Comparison of ENCODE assay signal across 18 cellular contexts in genomic region chr2:11984556-11985158, GRCh38.
A peak's percentile ranks its signal among the peaks of the same experiment; 100 is the strongest.
DNase-seq lines count a peak whose midpoint lies in the region; ATAC-seq, FAIRE-seq and TF ChIP-seq lines count a peak whose summit lies in the region.
"Had no signal": no experiment of that assay in that cellular context is flagged by ENCODE, and none has a peak within 500 bp of the region (broad histone marks: within the 10 kb centered on the region; RNA-seq: fewer than 3 reads in every experiment).

No MANE protein-coding gene starts in this region.

- H3K36me3 Mint-ChIP-seq in activated CD4-positive, alpha-beta T cell treated with anti-CD3 and anti-CD28 coated beads, Interleukin-2, amount 10 ng/mL, durations not matched to agents 7 days and 5 days (ENCODE audit: low read depth) = no peaks in the 10 kb centered on the region
- no peaks in the 10 kb centered on the region for H3K36me3 Mint-ChIP-seq in activated CD4-positive, alpha-beta T cell treated with anti-CD3 and anti-CD28 coated beads, Interleukin-2, amount 10 ng/mL, durations not matched to agents 24 days and 14 days (ENCODE audit: low read depth)
- H3K36me3 Mint-ChIP-seq in neural progenitor cell = no peaks in the 10 kb centered on the region
- H3K36me3 Mint-ChIP-seq: CD4-positive, CD25-positive, alpha-beta regulatory T cell had no signal

- no peaks in the 10 kb centered on the region for H3K9me1 ChIP-seq in K562 (ENCODE audit: control insufficient read depth, insufficient read depth, low read length)

- TF ChIP-seq CTCF in K562 (IDR thresholded peaks at IDR 0.05 in 2 of 3, conservative IDR thresholded peaks at IDR 0.05 in 1 of 3; ENCODE audit: insufficient read depth in 2 of 3, low read depth in 1 of 3, low read length in 3 of 3) (no peak), neural progenitor cell (IDR thresholded peaks at IDR 0.05) (no peak), foreskin fibroblast (IDR thresholded peaks at IDR 0.05; ENCODE audit: low read depth, low read length) (no peak), esophagus squamous epithelium (IDR thresholded peaks at IDR 0.05) (no peak)

- no peak overlapping the region for H3K4me3 Mint-ChIP-seq in activated CD4-positive, alpha-beta T cell treated with anti-CD3 and anti-CD28 coated beads, Interleukin-2, amount 10 ng/mL, durations not matched to agents 7 days and 5 days
- no peak overlapping the region for H3K4me3 Mint-ChIP-seq in activated CD4-positive, alpha-beta T cell treated with anti-CD3 and anti-CD28 coated beads, Interleukin-2, amount 10 ng/mL, durations not matched to agents 24 days and 14 days
- peak overlapping the region; percentile 30 for H3K4me3 Mint-ChIP-seq in neural progenitor cell
- H3K4me3 Mint-ChIP-seq: CD4-positive, CD25-positive, alpha-beta regulatory T cell; GM23338 had no signal

- H2AFZ ChIP-seq in K562 (ENCODE audit: low read depth, low read length) (peak overlapping the region; percentile 46; the same call in 1 of the 2 replicates), neural progenitor cell (replicated peaks) (no peak overlapping the region)
- H2AFZ ChIP-seq: GM23338 had no signal

- no peak for TF ChIP-seq EP300 in K562 (IDR thresholded peaks at IDR 0.05; ENCODE audit: low read length)

- POLR2A ChIA-PET in activated CD4-positive, alpha-beta T cell treated with anti-CD3 and anti-CD28 coated beads, Interleukin-2, amount 10 ng/mL, durations not matched to agents 7 days and 5 days (lab: Charles Lee) = no interaction called here
- POLR2A ChIA-PET in K562 (lab: Yijun Ruan, JAX) = interaction anchor here (0.7 kb wide), 1 partner anchor 496 kb away, joined by 3 read pairs; no protein-coding TSS in a partner anchor

- H3K4me2 ChIP-seq in K562 (ENCODE audit: insufficient read depth, low read length) = no peak overlapping the region
- H3K4me2 ChIP-seq in neural progenitor cell = no peak overlapping the region
- H3K4me2 ChIP-seq: GM23338, SK-N-SH had no signal

- DNase-seq in activated CD4-positive, alpha-beta T cell treated with anti-CD3 and anti-CD28 coated beads, Interleukin-2, amount 10 ng/mL, durations not matched to agents 7 days and 5 days = no peak
- DNase-seq in activated CD4-positive, alpha-beta T cell treated with anti-CD3 and anti-CD28 coated beads, Interleukin-2, amount 10 ng/mL, durations not matched to agents 24 days and 14 days = no peak
- DNase-seq in K562 (ENCODE audit: extremely low read depth in 1 of 4, low spot score in 3 of 4) (no peak), neural progenitor cell (ENCODE audit: low spot score) (no peak), Right ventricle myocardium inferior (ENCODE audit: missing footprints) (no peak), foreskin fibroblast (no peak), esophagus squamous epithelium (lab: John Stamatoyannopoulos, UW) (no peak)
- DNase-seq: BE2C; Caco-2; CD4-positive, CD25-positive, alpha-beta regulatory T cell; GDM1; NCI-H187; NCI-H446 treated with DMSO at 0.1 percent for 48 hours; NCI-H69; NK-92 treated with Interleukin-12 subunit alpha and Interleukin-12 subunit beta, amount 100 ng/mL, for 24 hours; Peyer's patch; SK-N-SH had no signal

- TF ChIP-seq POLR2A in K562 (conservative IDR thresholded peaks at IDR 0.05) (no peak), esophagus squamous epithelium (IDR thresholded peaks at IDR 0.05) (no peak)

- H3K4me1 Mint-ChIP-seq in activated CD4-positive, alpha-beta T cell treated with anti-CD3 and anti-CD28 coated beads, Interleukin-2, amount 10 ng/mL, durations not matched to agents 7 days and 5 days = no peaks in the 10 kb centered on the region
- H3K4me1 Mint-ChIP-seq in activated CD4-positive, alpha-beta T cell treated with anti-CD3 and anti-CD28 coated beads, Interleukin-2, amount 10 ng/mL, durations not matched to agents 24 days and 14 days = no peaks in the 10 kb centered on the region
- H3K4me1 Mint-ChIP-seq in neural progenitor cell = peaks cover 20% of the 10 kb centered on the region

- no peak for FAIRE-seq in K562 (lab: Jason Lieb, UNC)

- H3F3A ChIP-seq in neural progenitor cell (ENCODE audit: low read depth) = no peaks in the 10 kb centered on the region

- no peaks in the 10 kb centered on the region for H3K79me2 ChIP-seq in K562 (ENCODE audit: control insufficient read depth, insufficient read depth, low read length)
- H3K79me2 ChIP-seq in neural progenitor cell (ENCODE audit: low read depth) = no peaks in the 10 kb centered on the region

- H3K9ac ChIP-seq in K562 (ENCODE audit: insufficient read depth in 1 of 2, low read depth in 2 of 2, low read length in 2 of 2) (peak overlapping the region in 1 of 2 experiments; percentile 53; a peak in 1 of 4 replicates), neural progenitor cell (no peak overlapping the region)
- H3K9ac ChIP-seq: SK-N-SH had no signal

- peaks cover 9% of the 10 kb centered on the region for H3K9me3 Mint-ChIP-seq in activated CD4-positive, alpha-beta T cell treated with anti-CD3 and anti-CD28 coated beads, Interleukin-2, amount 10 ng/mL, durations not matched to agents 7 days and 5 days
- H3K9me3 Mint-ChIP-seq in activated CD4-positive, alpha-beta T cell treated with anti-CD3 and anti-CD28 coated beads, Interleukin-2, amount 10 ng/mL, durations not matched to agents 24 days and 14 days = peaks cover 5% of the 10 kb centered on the region
- peaks cover 13% of the 10 kb centered on the region for H3K9me3 Mint-ChIP-seq in neural progenitor cell
- H3K9me3 Mint-ChIP-seq: GM23338 had no signal

- ATAC-seq in K562 (peak; percentile 59), Right ventricle myocardium inferior (no peak)
- ATAC-seq: GM23338 had no signal

- H3K9me3 ChIP-seq in K562 (replicated peaks; ENCODE audit: control insufficient read depth, insufficient read depth, low read depth, low read length) = no peaks in the 10 kb centered on the region
- H3K9me3 ChIP-seq in neural progenitor cell (ENCODE audit: low read depth) = no peaks in the 10 kb centered on the region
- H3K9me3 ChIP-seq in esophagus squamous epithelium = peaks cover 0 to 5% (median 0%) of the 10 kb centered on the region in 3 donors
- H3K9me3 ChIP-seq: BE2C, Caco-2, Peyer's patch, SK-N-SH had no signal

- H3K27me3 Mint-ChIP-seq in activated CD4-positive, alpha-beta T cell treated with anti-CD3 and anti-CD28 coated beads, Interleukin-2, amount 10 ng/mL, durations not matched to agents 7 days and 5 days = no peaks in the 10 kb centered on the region
- H3K27me3 Mint-ChIP-seq in activated CD4-positive, alpha-beta T cell treated with anti-CD3 and anti-CD28 coated beads, Interleukin-2, amount 10 ng/mL, durations not matched to agents 24 days and 14 days = peaks cover 14% of the 10 kb centered on the region
- H3K27me3 Mint-ChIP-seq in neural progenitor cell (ENCODE audit: insufficient read depth, low read depth) = peaks cover 8% of the 10 kb centered on the region

- H3K4me3 ChIP-seq in K562 = no peak overlapping the region
- H3K4me3 ChIP-seq in neural progenitor cell = no peak overlapping the region
- H3K4me3 ChIP-seq in foreskin fibroblast (ENCODE audit: low read depth in 1 of 2, low read length in 2 of 2) = no peak overlapping the region
- no peak overlapping the region for H3K4me3 ChIP-seq in esophagus squamous epithelium
- H3K4me3 ChIP-seq: GM23338, Peyer's patch had no signal

- H3K27ac ChIP-seq in K562 (ENCODE audit: extremely low read depth, low read depth, low read length) (no peak overlapping the region), neural progenitor cell (no peak overlapping the region), esophagus squamous epithelium (no peak overlapping the region)
- H3K27ac ChIP-seq: Peyer's patch had no signal

- TF ChIP-seq RAD21 in K562 (CRISPR knock-in tag; conservative IDR thresholded peaks at IDR 0.05 in 1 of 2, IDR thresholded peaks at IDR 0.05 in 1 of 2) = no peak

- WGBS in K562 (ENCODE audit: insufficient coverage, low coverage, missing lambda C conversion rate) = 24% methylated on average over 7 of the region's 12 CpGs
- WGBS in esophagus squamous epithelium, 2 donors = 86 to 90% methylated on average over 6 to 11 of the region's 12 CpGs

- intact Hi-C loops in activated CD4-positive, alpha-beta T cell treated with anti-CD3 and anti-CD28 coated beads, Interleukin-2, amount 10 ng/mL, durations not matched to agents 24 days and 14 days (cut with micrococcal nuclease) = no loop called here
- intact Hi-C loops in K562 (cut with micrococcal nuclease) = no loop called here
- intact Hi-C loops in Right ventricle myocardium inferior (cut with DNase I) = no loop called here
- intact Hi-C loops in esophagus squamous epithelium (cut with DNase I) = no loop called here

- H3K36me3 ChIP-seq in K562 (ENCODE audit: control insufficient read depth, insufficient read depth, low read length) (no peaks in the 10 kb centered on the region), neural progenitor cell (no peaks in the 10 kb centered on the region), esophagus squamous epithelium (no peaks in the 10 kb centered on the region)
- H3K36me3 ChIP-seq: BE2C, Peyer's patch had no signal

- no peaks in the 10 kb centered on the region for H4K20me1 ChIP-seq in K562 (replicated peaks; ENCODE audit: control insufficient read depth, insufficient read depth, low read length)
- no peaks in the 10 kb centered on the region for H4K20me1 ChIP-seq in neural progenitor cell (ENCODE audit: low read depth)

- no TSS peak for BruUV-seq in K562 (replicated peaks; lab: Mats Ljungman, UMichigan)

- CTCF ChIA-PET in activated CD4-positive, alpha-beta T cell treated with anti-CD3 and anti-CD28 coated beads, Interleukin-2, amount 10 ng/mL, durations not matched to agents 7 days and 5 days (lab: Charles Lee) = no interaction called here
- CTCF ChIA-PET in K562 (lab: Yijun Ruan, JAX; ENCODE audit: low intra/inter-chr PET ratio) = no interaction called here

- no peaks in the 10 kb centered on the region; a peak in 1 of 5 replicates for H3K27me3 ChIP-seq in K562 (ENCODE audit: control insufficient read depth in 2 of 2, insufficient read depth in 2 of 2, low read length in 2 of 2)
- no peaks in the 10 kb centered on the region for H3K27me3 ChIP-seq in neural progenitor cell
- H3K27me3 ChIP-seq in esophagus squamous epithelium = peaks cover 0 to 26% (median 0%) of the 10 kb centered on the region in 4 donors
- H3K27me3 ChIP-seq: BE2C, Peyer's patch had no signal

- H3K4me1 ChIP-seq in K562 (replicated peaks in 1 of 2; ENCODE audit: control insufficient read depth in 2 of 2, insufficient read depth in 2 of 2, low read length in 2 of 2) (no peaks in the 10 kb centered on the region; a peak in 3 of 5 replicates), neural progenitor cell (no peaks in the 10 kb centered on the region), esophagus squamous epithelium (peaks cover 0 to 12% (median 2%) of the 10 kb centered on the region in 3 donors)
- H3K4me1 ChIP-seq: BE2C, Caco-2, Peyer's patch had no signal

- H3K27ac Mint-ChIP-seq in activated CD4-positive, alpha-beta T cell treated with anti-CD3 and anti-CD28 coated beads, Interleukin-2, amount 10 ng/mL, durations not matched to agents 7 days and 5 days = peak overlapping the region; percentile 47
- no peak overlapping the region for H3K27ac Mint-ChIP-seq in activated CD4-positive, alpha-beta T cell treated with anti-CD3 and anti-CD28 coated beads, Interleukin-2, amount 10 ng/mL, durations not matched to agents 24 days and 14 days
- peak overlapping the region; percentile 35 for H3K27ac Mint-ChIP-seq in neural progenitor cell
- H3K27ac Mint-ChIP-seq: CD4-positive, CD25-positive, alpha-beta regulatory T cell; GM23338 had no signal

- in situ Hi-C loops in K562 (cut with MboI) = no loop called here

TF ChIP-seq in K562, 482 proteins besides CTCF, POLR2A, EP300 and RAD21 (continues in another document):
- TF ChIP-seq NFXL1 (CRISPR knock-in tag; IDR thresholded peaks at IDR 0.05) = no peak
